In the genomic region with DNA sequence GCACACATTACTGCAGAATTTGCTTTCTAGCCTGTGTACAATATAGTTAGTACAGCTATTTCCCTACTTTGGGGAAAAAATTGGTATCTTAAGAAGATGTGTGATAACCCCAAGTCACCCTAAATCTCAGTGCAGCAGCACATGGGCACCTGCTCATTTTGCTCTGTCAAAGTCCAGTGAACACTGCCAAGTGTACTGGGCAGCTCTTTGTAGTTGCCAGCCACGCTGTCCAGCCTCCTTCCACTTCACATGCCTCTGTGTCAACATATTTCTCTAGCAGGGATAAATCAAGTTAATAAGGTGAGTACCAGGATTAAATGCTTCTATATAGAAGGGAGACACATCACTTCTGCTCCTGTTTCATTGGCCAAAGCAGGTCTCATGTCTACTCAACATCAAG, we compare ENCODE assay signal across 20 cellular contexts.
DNase-seq lines count a peak whose midpoint lies in the region; ATAC-seq and TF ChIP-seq lines count a peak whose summit lies in the region.
"Had no signal": no experiment of that assay in that cellular context is flagged by ENCODE, and none has a peak within 500 bp of the region (broad histone marks: within the 10 kb centered on the region; RNA-seq: fewer than 3 reads in every experiment).

No MANE protein-coding gene starts in this region.

- DNase-seq in Right ventricle myocardium inferior (ENCODE audit: missing footprints) (no peak), right atrium auricular region (ENCODE audit: low spot score) (no peak), NCI-H1092 (lab: John Stamatoyannopoulos, UW) (peak; percentile 64), NCI-H774 (lab: John Stamatoyannopoulos, UW) (peak; percentile 28), neural crest cell (ENCODE audit: low read depth, low spot score) (no peak), SJCRH30 (no peak), 8988T (no peak)
- DNase-seq in T-helper 2 cell treated with Interferon-gamma antibody and Interleukin-4, amounts not matched to agents 5 μg/mL and 100 μg/mL, for 36 hours (ENCODE audit: low spot score): no peak
- DNase-seq: ACHN; BE2C; C1 segment of cervical spinal cord; CD4-positive, CD25-positive, alpha-beta regulatory T cell; CD8-positive, alpha-beta memory T cell; COR-L47; DMS 273 treated with DMSO at 0.1 percent for 48 hours; DND-41; EL; GM23248; HCEC 1CT had no signal

- H3K4me1 ChIP-seq in right atrium auricular region (no peaks in the 10 kb centered on the region), SJCRH30 (no peaks in the 10 kb centered on the region)
- H3K4me1 ChIP-seq: BE2C had no signal

- no peaks in the 10 kb centered on the region for H3K27me3 ChIP-seq in right atrium auricular region
- H3K27me3 ChIP-seq in SJCRH30: no peaks in the 10 kb centered on the region; the same call in 1 of the 2 replicates
- H3K27me3 ChIP-seq: BE2C had no signal

- H3K36me3 ChIP-seq in right atrium auricular region: no peaks in the 10 kb centered on the region
- H3K36me3 ChIP-seq in SJCRH30: no peaks in the 10 kb centered on the region
- H3K36me3 ChIP-seq: BE2C had no signal

- no peaks in the 10 kb centered on the region for H3K9me3 Mint-ChIP-seq in neural crest cell
- H3K9me3 Mint-ChIP-seq in T-helper 2 cell treated with Interferon-gamma antibody and Interleukin-4, amounts not matched to agents 5 μg/mL and 100 μg/mL, for 36 hours: no peaks in the 10 kb centered on the region

- intact Hi-C loops in Right ventricle myocardium inferior (cut with DNase I): no loop called here

- H3K27me3 Mint-ChIP-seq in neural crest cell (ENCODE audit: low read depth): no peaks in the 10 kb centered on the region
- H3K27me3 Mint-ChIP-seq in T-helper 2 cell treated with Interferon-gamma antibody and Interleukin-4, amounts not matched to agents 5 μg/mL and 100 μg/mL, for 36 hours (ENCODE audit: low read depth): no peaks in the 10 kb centered on the region
- H3K27me3 Mint-ChIP-seq: CD4-positive, CD25-positive, alpha-beta regulatory T cell; CD8-positive, alpha-beta memory T cell had no signal

- H3K4me1 Mint-ChIP-seq in neural crest cell: peaks cover 5% of the 10 kb centered on the region
- no peaks in the 10 kb centered on the region for H3K4me1 Mint-ChIP-seq in T-helper 2 cell treated with Interferon-gamma antibody and Interleukin-4, amounts not matched to agents 5 μg/mL and 100 μg/mL, for 36 hours (ENCODE audit: low read depth)
- H3K4me1 Mint-ChIP-seq: CD4-positive, CD25-positive, alpha-beta regulatory T cell; CD8-positive, alpha-beta memory T cell had no signal

- H3K27ac ChIP-seq in right atrium auricular region (no peak overlapping the region), SJCRH30 (no peak overlapping the region)
- H3K27ac ChIP-seq: GM23248 had no signal

- H3K9me3 ChIP-seq in right atrium auricular region (no peaks in the 10 kb centered on the region), SJCRH30 (replicated peaks) (no peaks in the 10 kb centered on the region)
- H3K9me3 ChIP-seq: BE2C had no signal

- peak; percentile 34 for ATAC-seq in Right ventricle myocardium inferior
- ATAC-seq: GM12878 had no signal

- TF ChIP-seq CTCF in right atrium auricular region (IDR thresholded peaks at IDR 0.05) (no peak), neural crest cell (conservative IDR thresholded peaks at IDR 0.05) (no peak)

- no peaks in the 10 kb centered on the region for H3K36me3 Mint-ChIP-seq in neural crest cell (ENCODE audit: low read depth)
- H3K36me3 Mint-ChIP-seq in T-helper 2 cell treated with Interferon-gamma antibody and Interleukin-4, amounts not matched to agents 5 μg/mL and 100 μg/mL, for 36 hours (ENCODE audit: low read depth): no peaks in the 10 kb centered on the region
- H3K36me3 Mint-ChIP-seq: CD4-positive, CD25-positive, alpha-beta regulatory T cell; CD8-positive, alpha-beta memory T cell had no signal

- H3K4me3 ChIP-seq in right atrium auricular region (no peak overlapping the region), SJCRH30 (no peak overlapping the region)
- H3K4me3 ChIP-seq: GM12878, GM23248 had no signal

- H3K4me3 Mint-ChIP-seq in neural crest cell: no peak overlapping the region
- H3K4me3 Mint-ChIP-seq in T-helper 2 cell treated with Interferon-gamma antibody and Interleukin-4, amounts not matched to agents 5 μg/mL and 100 μg/mL, for 36 hours: no peak overlapping the region
- H3K4me3 Mint-ChIP-seq: CD4-positive, CD25-positive, alpha-beta regulatory T cell; CD8-positive, alpha-beta memory T cell had no signal

- H3K27ac Mint-ChIP-seq in neural crest cell (ENCODE audit: unreplicated experiment): peak overlapping the region; percentile 54
- H3K27ac Mint-ChIP-seq in T-helper 2 cell treated with Interferon-gamma antibody and Interleukin-4, amounts not matched to agents 5 μg/mL and 100 μg/mL, for 36 hours: no peak overlapping the region
- H3K27ac Mint-ChIP-seq: CD4-positive, CD25-positive, alpha-beta regulatory T cell had no signal

Comparison
In these comparisons a context has a peak if more than half of its experiments do, and no peak if none do; other contexts are left out.
1. DNase-seq: peak in NCI-H1092 (single experiment) and NCI-H774 (single experiment); none in Right ventricle myocardium inferior (single experiment), right atrium auricular region (single experiment), neural crest cell (single experiment), SJCRH30 (0 of 2), 8988T (single experiment) and T-helper 2 cell treated with Interferon-gamma antibody and Interleukin-4, amounts not matched to agents 5 μg/mL and 100 μg/mL, for 36 hours (single experiment).